17 cellular contexts compared by ENCODE assay signal in the genomic region with DNA sequence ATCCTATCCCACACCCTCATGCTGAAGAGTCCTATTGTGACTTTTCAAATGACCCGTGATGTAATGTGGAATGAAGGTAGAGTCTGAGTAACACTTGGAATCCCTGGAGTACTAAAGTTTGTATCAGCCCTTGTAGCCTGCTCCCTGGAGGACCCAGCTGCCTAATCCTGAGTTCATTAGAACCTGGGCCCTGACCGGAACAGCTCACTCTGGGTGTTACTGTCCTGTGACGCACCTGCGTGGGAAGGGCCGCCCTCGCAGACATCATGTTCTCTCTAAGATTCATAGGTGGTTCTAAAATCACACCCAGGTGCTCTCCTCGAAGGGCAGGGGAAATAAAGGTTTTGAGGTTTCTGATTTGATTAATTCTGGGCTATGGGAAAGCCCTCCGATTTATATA.
DNase-seq lines count a peak whose midpoint lies in the region; ATAC-seq and TF ChIP-seq lines count a peak whose summit lies in the region.
"Had no signal": no experiment of that assay in that cellular context is flagged by ENCODE, and none has a peak within 500 bp of the region (broad histone marks: within the 10 kb centered on the region; RNA-seq: fewer than 3 reads in every experiment).

No MANE protein-coding gene starts in this region.

- peaks cover 0 to 33% of the 10 kb centered on the region in 2 donors for H3K4me1 ChIP-seq in right atrium auricular region

- TF ChIP-seq CTCF in GM12865 (IDR thresholded peaks at IDR 0.05; ENCODE audit: insufficient read depth, low read depth, low read length, missing control alignments) (no peak), right atrium auricular region (IDR thresholded peaks at IDR 0.05) (no peak)

- no peaks in the 10 kb centered on the region for H3K27me3 Mint-ChIP-seq in activated naive CD8-positive, alpha-beta T cell treated with anti-CD3 and anti-CD28 coated beads, Interleukin-2, amount 50 U/mL, for 24 hours

- H3K9me3 Mint-ChIP-seq in activated naive CD8-positive, alpha-beta T cell treated with anti-CD3 and anti-CD28 coated beads, Interleukin-2, amount 50 U/mL, for 24 hours, result peaks cover 6% of the 10 kb centered on the region
- H3K9me3 Mint-ChIP-seq: nephron had no signal

- no peaks in the 10 kb centered on the region for H3K9me3 ChIP-seq in right atrium auricular region
- H3K9me3 ChIP-seq: adrenal gland, heart right ventricle had no signal

- H3K4me3 ChIP-seq in GM12865 (ENCODE audit: low read depth, low read length) (no peak overlapping the region), right atrium auricular region (no peak overlapping the region)
- H3K4me3 ChIP-seq: adrenal gland, heart right ventricle had no signal

- no peak overlapping the region for H3K4me3 Mint-ChIP-seq in activated naive CD8-positive, alpha-beta T cell treated with anti-CD3 and anti-CD28 coated beads, Interleukin-2, amount 50 U/mL, for 24 hours
- H3K4me3 Mint-ChIP-seq: nephron had no signal

- H3K27me3 ChIP-seq in right atrium auricular region, result no peaks in the 10 kb centered on the region
- H3K27me3 ChIP-seq: adrenal gland, heart right ventricle had no signal

- H3K27ac Mint-ChIP-seq in activated naive CD8-positive, alpha-beta T cell treated with anti-CD3 and anti-CD28 coated beads, Interleukin-2, amount 50 U/mL, for 24 hours, result peak overlapping the region; percentile 83
- H3K27ac Mint-ChIP-seq: nephron had no signal

- H3K4me1 Mint-ChIP-seq in activated naive CD8-positive, alpha-beta T cell treated with anti-CD3 and anti-CD28 coated beads, Interleukin-2, amount 50 U/mL, for 24 hours, result peaks cover 96% of the 10 kb centered on the region

- H3K36me3 Mint-ChIP-seq in activated naive CD8-positive, alpha-beta T cell treated with anti-CD3 and anti-CD28 coated beads, Interleukin-2, amount 50 U/mL, for 24 hours (ENCODE audit: low read depth), result peaks cover 48% of the 10 kb centered on the region

- ATAC-seq in activated naive CD8-positive, alpha-beta T cell treated with anti-CD3 and anti-CD28 coated beads, Interleukin-2, amount 50 U/mL, for 24 hours, result no peak
- ATAC-seq in GM21619 (IDR thresholded peaks at IDR 0.05; ENCODE audit: unreplicated experiment) (no peak), GM18502 (IDR thresholded peaks at IDR 0.05; ENCODE audit: poor library complexity, unreplicated experiment) (no peak)
- ATAC-seq: heart right ventricle had no signal

- peak; percentile 6 for DNase-seq in DMS79 treated with DMSO at 0.1 percent for 48 hours (lab: John Stamatoyannopoulos, UW)
- DNase-seq in DMS79 (lab: John Stamatoyannopoulos, UW), result no peak
- DNase-seq in GM12865 (ENCODE audit: low read depth), result peak; percentile 53
- no peak for DNase-seq in activated naive CD8-positive, alpha-beta T cell treated with anti-CD3 and anti-CD28 coated beads, Interleukin-2, amount 50 U/mL, for 24 hours
- peak; percentile 43 to 44 for DNase-seq in stimulated activated CD4-positive, alpha-beta T cell treated with anti-CD3 and anti-CD28 coated beads, Interleukin-1b, Interleukin-23, amount 100 ng/mL, for 4 hours (ENCODE audit: low read depth in 2 of 2)
- DNase-seq in right atrium auricular region (ENCODE audit: low spot score), result no peak
- DNase-seq: adrenal gland; C1 segment of cervical spinal cord; effector CD4-positive, alpha-beta T cell; heart right ventricle; MM.1S; NCI-H1930; NCI-H524 treated with DMSO at 0.1 percent for 48 hours had no signal

- H3K36me3 ChIP-seq in right atrium auricular region, result no peaks in the 10 kb centered on the region
- H3K36me3 ChIP-seq: adrenal gland, heart right ventricle had no signal

- H3K27ac ChIP-seq in right atrium auricular region, result no peak overlapping the region
- H3K27ac ChIP-seq: 22Rv1, adrenal gland, heart right ventricle had no signal

Comparison
In these comparisons a context has a peak if more than half of its experiments do, and no peak if none do; other contexts are left out.
1. DNase-seq: peak in DMS79 treated with DMSO at 0.1 percent for 48 hours (single experiment), GM12865 (single experiment) and stimulated activated CD4-positive, alpha-beta T cell treated with anti-CD3 and anti-CD28 coated beads, Interleukin-1b, Interleukin-23, amount 100 ng/mL, for 4 hours (2 of 2); none in DMS79 (single experiment), activated naive CD8-positive, alpha-beta T cell treated with anti-CD3 and anti-CD28 coated beads, Interleukin-2, amount 50 U/mL, for 24 hours (single experiment) and right atrium auricular region (single experiment).